In genomic region chr2:190722061-190722759, GRCh38 we compare ENCODE assay signal across 8 cellular contexts.
A peak's percentile ranks its signal among the peaks of the same experiment; 100 is the strongest.
DNase-seq lines count a peak whose midpoint lies in the region; ATAC-seq lines count a peak whose summit lies in the region.

No MANE protein-coding gene starts in this region.

- H3K27ac Mint-ChIP-seq in activated naive CD4-positive, alpha-beta T cell treated with anti-CD3 and anti-CD28 coated beads, Interleukin-2, amount 50 U/mL, for 24 hours: peak overlapping the region; percentile 95
- H3K27ac Mint-ChIP-seq in stimulated activated effector memory CD8-positive, alpha-beta T cell treated with anti-CD3 and anti-CD28 coated beads, Interleukin-12 subunit alpha, Interleukin-12 subunit beta, amount 100 ng/mL, for 72 hours: peak overlapping the region; percentile 96

- H3K36me3 Mint-ChIP-seq in activated naive CD4-positive, alpha-beta T cell treated with anti-CD3 and anti-CD28 coated beads, Interleukin-2, amount 50 U/mL, for 24 hours: no peaks in the 10 kb centered on the region
- H3K36me3 Mint-ChIP-seq in stimulated activated effector memory CD8-positive, alpha-beta T cell treated with anti-CD3 and anti-CD28 coated beads, Interleukin-12 subunit alpha, Interleukin-12 subunit beta, amount 100 ng/mL, for 72 hours: peaks cover 13% of the 10 kb centered on the region

- DNase-seq in activated naive CD4-positive, alpha-beta T cell (lab: John Stamatoyannopoulos, UW): no peak
- DNase-seq in stimulated activated effector memory CD8-positive, alpha-beta T cell treated with anti-CD3 and anti-CD28 coated beads, Interleukin-12 subunit alpha, Interleukin-12 subunit beta, amount 100 ng/mL, for 72 hours (ENCODE audit: low spot score in 2 of 2): peak; percentile 17 to 75
- DNase-seq in SIG-M5 treated with dmso at 0.1 percent for 504 hours (lab: John Stamatoyannopoulos, UW; ENCODE audit: unreplicated experiment) (no peak), AG08396 (ENCODE audit: low spot score) (no peak), kidney glomerular epithelial cell (lab: John Stamatoyannopoulos, UW) (no peak)

- H3K4me1 Mint-ChIP-seq in activated naive CD4-positive, alpha-beta T cell treated with anti-CD3 and anti-CD28 coated beads, Interleukin-2, amount 50 U/mL, for 24 hours: peaks cover 73% of the 10 kb centered on the region
- H3K4me1 Mint-ChIP-seq in stimulated activated effector memory CD8-positive, alpha-beta T cell treated with anti-CD3 and anti-CD28 coated beads, Interleukin-12 subunit alpha, Interleukin-12 subunit beta, amount 100 ng/mL, for 72 hours: peaks cover 76% of the 10 kb centered on the region

- ATAC-seq in HG02588 (IDR thresholded peaks at IDR 0.05; ENCODE audit: unreplicated experiment) (peak; percentile 60), HG03575 (IDR thresholded peaks at IDR 0.05; ENCODE audit: extremely low read depth, insufficient number of reproducible peaks, low FRiP score, unreplicated experiment) (peak; percentile 56)
- ATAC-seq in stimulated activated effector memory CD8-positive, alpha-beta T cell treated with anti-CD3 and anti-CD28 coated beads, Interleukin-12 subunit alpha, Interleukin-12 subunit beta, amount 100 ng/mL, for 72 hours: peak; percentile 82

- H3K27me3 Mint-ChIP-seq in activated naive CD4-positive, alpha-beta T cell treated with anti-CD3 and anti-CD28 coated beads, Interleukin-2, amount 50 U/mL, for 24 hours: no peaks in the 10 kb centered on the region

- peak overlapping the region; percentile 78 for H3K4me3 Mint-ChIP-seq in activated naive CD4-positive, alpha-beta T cell treated with anti-CD3 and anti-CD28 coated beads, Interleukin-2, amount 50 U/mL, for 24 hours
- H3K4me3 Mint-ChIP-seq in stimulated activated effector memory CD8-positive, alpha-beta T cell treated with anti-CD3 and anti-CD28 coated beads, Interleukin-12 subunit alpha, Interleukin-12 subunit beta, amount 100 ng/mL, for 72 hours: peak overlapping the region; percentile 67

- peaks cover 4% of the 10 kb centered on the region for H3K9me3 Mint-ChIP-seq in activated naive CD4-positive, alpha-beta T cell treated with anti-CD3 and anti-CD28 coated beads, Interleukin-2, amount 50 U/mL, for 24 hours
- peaks cover 2% of the 10 kb centered on the region for H3K9me3 Mint-ChIP-seq in stimulated activated effector memory CD8-positive, alpha-beta T cell treated with anti-CD3 and anti-CD28 coated beads, Interleukin-12 subunit alpha, Interleukin-12 subunit beta, amount 100 ng/mL, for 72 hours

Comparison
In these comparisons a context has a peak if more than half of its experiments do, and no peak if none do; other contexts are left out.
1. DNase-seq: peak in stimulated activated effector memory CD8-positive, alpha-beta T cell treated with anti-CD3 and anti-CD28 coated beads, Interleukin-12 subunit alpha, Interleukin-12 subunit beta, amount 100 ng/mL, for 72 hours (2 of 2); none in activated naive CD4-positive, alpha-beta T cell (0 of 4), SIG-M5 treated with dmso at 0.1 percent for 504 hours (single experiment), AG08396 (single experiment) and kidney glomerular epithelial cell (single experiment).
2. Peak in every context shown above with its lines, with median percentiles within 50 percentile points of each other: ATAC-seq.